10 cellular contexts compared by ENCODE assay signal in genomic region chr7:25940086-25940906, GRCh38.
DNase-seq lines count a peak whose midpoint lies in the region; ATAC-seq and TF ChIP-seq lines count a peak whose summit lies in the region.
"Had no signal": no experiment of that assay in that cellular context is flagged by ENCODE, and none has a peak within 500 bp of the region (broad histone marks: within the 10 kb centered on the region; RNA-seq: fewer than 3 reads in every experiment).

No MANE protein-coding gene starts in this region.

- H3K27me3 ChIP-seq in esophagus squamous epithelium = peaks cover 0 to 28% (median 0%) of the 10 kb centered on the region in 4 donors

- intact Hi-C loops in esophagus squamous epithelium (cut with DNase I) = no loop called here

- H3K4me3 ChIP-seq in HEK293 (ENCODE audit: low read depth, low read length) = no peak overlapping the region
- H3K4me3 ChIP-seq in esophagus squamous epithelium = peak overlapping the region; percentile 12 to 27 (median 20)

- ATAC-seq in GM18867 (IDR thresholded peaks at IDR 0.05; ENCODE audit: unreplicated experiment) (peak; percentile 30), GM21529 (IDR thresholded peaks at IDR 0.05; ENCODE audit: unreplicated experiment) (no peak)

- TF ChIP-seq CTCF in HEK293 (tag by site-specific recombination; IDR thresholded peaks at IDR 0.05) (no peak), esophagus squamous epithelium (IDR thresholded peaks at IDR 0.05) (no peak)

- DNase-seq in NOMO-1 treated with dmso at 0.1 percent for 144 hours (lab: John Stamatoyannopoulos, UW; ENCODE audit: unreplicated experiment) = peak; percentile 43
- no peak for DNase-seq in esophagus squamous epithelium (lab: John Stamatoyannopoulos, UW)
- DNase-seq in CD1c-positive myeloid dendritic cell (ENCODE audit: extremely low spot score) = no peak
- DNase-seq in EL = no peak
- no peak for DNase-seq in NCI-H1105 (lab: John Stamatoyannopoulos, UW)
- DNase-seq: NCI-H1930, T1000 had no signal

- no peak for TF ChIP-seq POLR2A in esophagus squamous epithelium (IDR thresholded peaks at IDR 0.05)

- H3K9me3 ChIP-seq in HEK293 (ENCODE audit: control insufficient read depth, insufficient read depth, low read depth, low read length) (no peaks in the 10 kb centered on the region), esophagus squamous epithelium (no peaks in the 10 kb centered on the region)

- no peaks in the 10 kb centered on the region for H3K36me3 ChIP-seq in HEK293 (ENCODE audit: control insufficient read depth in 2 of 2, insufficient read depth in 1 of 2, low read length in 2 of 2)
- H3K36me3 ChIP-seq in esophagus squamous epithelium = no peaks in the 10 kb centered on the region

- POLR2A ChIA-PET in HEK293 (lab: Yijun Ruan, JAX) = no interaction called here

- CTCF ChIA-PET in HEK293 (lab: Yijun Ruan, JAX) = interaction anchor here (0.6 to 1.6 kb wide), 6 partner anchors 9 to 424 kb away, joined by 3 to 6 read pairs (median 4); no protein-coding TSS in a partner anchor

- no peaks in the 10 kb centered on the region for H3K4me1 ChIP-seq in HEK293 (ENCODE audit: control insufficient read depth, insufficient read depth, low read length)
- H3K4me1 ChIP-seq in esophagus squamous epithelium = peaks cover 7 to 39% (median 9%) of the 10 kb centered on the region in 3 donors

- no peak overlapping the region for H3K27ac ChIP-seq in HEK293 (ENCODE audit: extremely low read depth, low read depth, low read length)
- H3K27ac ChIP-seq in esophagus squamous epithelium = peak overlapping the region; percentile 76 to 94 (median 88)

- WGBS in esophagus squamous epithelium, 2 donors = 18 to 26% methylated on average over 8 of the region's 8 CpGs

TF ChIP-seq in HEK293, 187 proteins besides CTCF, POLR2A, EP300 and RAD21 (continues in another document):
- 0 out of 2 replicates have a peak, but pooled peaks have one; percentile 34 for TF ChIP-seq ZNF501 (tag by site-specific recombination; IDR thresholded peaks at IDR 0.05)
- TF ChIP-seq ZNF2 (tag by site-specific recombination; IDR thresholded peaks at IDR 0.05) = no peak
- TF ChIP-seq ZNF174 (tag by site-specific recombination; IDR thresholded peaks at IDR 0.05) = no peak
- TF ChIP-seq, protein P1, sequence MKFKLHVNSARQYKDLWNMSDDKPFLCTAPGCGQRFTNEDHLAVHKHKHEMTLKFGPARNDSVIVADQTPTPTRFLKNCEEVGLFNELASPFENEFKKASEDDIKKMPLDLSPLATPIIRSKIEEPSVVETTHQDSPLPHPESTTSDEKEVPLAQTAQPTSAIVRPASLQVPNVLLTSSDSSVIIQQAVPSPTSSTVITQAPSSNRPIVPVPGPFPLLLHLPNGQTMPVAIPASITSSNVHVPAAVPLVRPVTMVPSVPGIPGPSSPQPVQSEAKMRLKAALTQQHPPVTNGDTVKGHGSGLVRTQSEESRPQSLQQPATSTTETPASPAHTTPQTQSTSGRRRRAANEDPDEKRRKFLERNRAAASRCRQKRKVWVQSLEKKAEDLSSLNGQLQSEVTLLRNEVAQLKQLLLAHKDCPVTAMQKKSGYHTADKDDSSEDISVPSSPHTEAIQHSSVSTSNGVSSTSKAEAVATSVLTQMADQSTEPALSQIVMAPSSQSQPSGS (tag by site-specific recombination; IDR thresholded peaks at IDR 0.05; ENCODE audit: low read depth) = no peak
- TF ChIP-seq PRDM4 (tag by site-specific recombination; IDR thresholded peaks at IDR 0.05) = no peak
- no peak for TF ChIP-seq ZNF621 (tag by site-specific recombination; IDR thresholded peaks at IDR 0.05)
- TF ChIP-seq SP3 (tag by site-specific recombination; IDR thresholded peaks at IDR 0.05) = no peak
- TF ChIP-seq, protein P2, sequence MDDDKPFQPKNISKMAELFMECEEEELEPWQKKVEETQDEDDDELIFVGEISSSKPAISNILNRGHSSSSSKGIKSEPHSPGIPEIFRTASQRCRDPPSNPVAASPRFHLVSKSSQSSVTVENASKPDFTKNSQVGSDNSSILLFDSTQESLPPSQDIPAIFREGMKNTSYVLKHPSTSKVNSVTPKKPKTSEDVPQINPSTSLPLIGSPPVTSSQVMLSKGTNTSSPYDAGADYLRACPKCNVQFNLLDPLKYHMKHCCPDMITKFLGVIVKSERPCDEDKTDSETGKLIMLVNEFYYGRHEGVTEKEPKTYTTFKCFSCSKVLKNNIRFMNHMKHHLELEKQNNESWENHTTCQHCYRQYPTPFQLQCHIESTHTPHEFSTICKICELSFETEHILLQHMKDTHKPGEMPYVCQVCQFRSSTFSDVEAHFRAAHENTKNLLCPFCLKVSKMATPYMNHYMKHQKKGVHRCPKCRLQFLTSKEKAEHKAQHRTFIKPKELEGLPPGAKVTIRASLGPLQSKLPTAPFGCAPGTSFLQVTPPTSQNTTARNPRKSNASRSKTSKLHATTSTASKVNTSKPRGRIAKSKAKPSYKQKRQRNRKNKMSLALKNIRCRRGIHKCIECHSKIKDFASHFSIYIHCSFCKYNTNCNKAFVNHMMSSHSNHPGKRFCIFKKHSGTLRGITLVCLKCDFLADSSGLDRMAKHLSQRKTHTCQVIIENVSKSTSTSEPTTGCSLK (tag by site-specific recombination; IDR thresholded peaks at IDR 0.05) = no peak
- no peak for TF ChIP-seq ZNF785 (tag by site-specific recombination; IDR thresholded peaks at IDR 0.05)
- no peak for TF ChIP-seq BCL11A (tag by site-specific recombination; IDR thresholded peaks at IDR 0.05; ENCODE audit: low read depth)
- TF ChIP-seq, protein P3, sequence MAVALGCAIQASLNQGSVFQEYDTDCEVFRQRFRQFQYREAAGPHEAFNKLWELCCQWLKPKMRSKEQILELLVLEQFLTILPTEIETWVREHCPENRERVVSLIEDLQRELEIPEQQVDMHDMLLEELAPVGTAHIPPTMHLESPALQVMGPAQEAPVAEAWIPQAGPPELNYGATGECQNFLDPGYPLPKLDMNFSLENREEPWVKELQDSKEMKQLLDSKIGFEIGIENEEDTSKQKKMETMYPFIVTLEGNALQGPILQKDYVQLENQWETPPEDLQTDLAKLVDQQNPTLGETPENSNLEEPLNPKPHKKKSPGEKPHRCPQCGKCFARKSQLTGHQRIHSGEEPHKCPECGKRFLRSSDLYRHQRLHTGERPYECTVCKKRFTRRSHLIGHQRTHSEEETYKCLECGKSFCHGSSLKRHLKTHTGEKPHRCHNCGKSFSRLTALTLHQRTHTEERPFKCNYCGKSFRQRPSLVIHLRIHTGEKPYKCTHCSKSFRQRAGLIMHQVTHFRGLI (tag by site-specific recombination; IDR thresholded peaks at IDR 0.05) = no peak
- TF ChIP-seq GLI4 (tag by site-specific recombination; IDR thresholded peaks at IDR 0.05) = no peak
- TF ChIP-seq RBAK (tag by site-specific recombination; IDR thresholded peaks at IDR 0.05) = no peak
- peak; percentile 83 for TF ChIP-seq ZNF558 (tag by site-specific recombination; IDR thresholded peaks at IDR 0.05)
- no peak for TF ChIP-seq ZNF266 (tag by site-specific recombination; IDR thresholded peaks at IDR 0.05; ENCODE audit: low read depth)
- TF ChIP-seq, protein P4, sequence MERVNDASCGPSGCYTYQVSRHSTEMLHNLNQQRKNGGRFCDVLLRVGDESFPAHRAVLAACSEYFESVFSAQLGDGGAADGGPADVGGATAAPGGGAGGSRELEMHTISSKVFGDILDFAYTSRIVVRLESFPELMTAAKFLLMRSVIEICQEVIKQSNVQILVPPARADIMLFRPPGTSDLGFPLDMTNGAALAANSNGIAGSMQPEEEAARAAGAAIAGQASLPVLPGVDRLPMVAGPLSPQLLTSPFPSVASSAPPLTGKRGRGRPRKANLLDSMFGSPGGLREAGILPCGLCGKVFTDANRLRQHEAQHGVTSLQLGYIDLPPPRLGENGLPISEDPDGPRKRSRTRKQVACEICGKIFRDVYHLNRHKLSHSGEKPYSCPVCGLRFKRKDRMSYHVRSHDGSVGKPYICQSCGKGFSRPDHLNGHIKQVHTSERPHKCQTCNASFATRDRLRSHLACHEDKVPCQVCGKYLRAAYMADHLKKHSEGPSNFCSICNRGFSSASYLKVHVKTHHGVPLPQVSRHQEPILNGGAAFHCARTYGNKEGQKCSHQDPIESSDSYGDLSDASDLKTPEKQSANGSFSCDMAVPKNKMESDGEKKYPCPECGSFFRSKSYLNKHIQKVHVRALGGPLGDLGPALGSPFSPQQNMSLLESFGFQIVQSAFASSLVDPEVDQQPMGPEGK (tag by site-specific recombination; IDR thresholded peaks at IDR 0.05) = no peak
- TF ChIP-seq ZNF239 (tag by site-specific recombination; IDR thresholded peaks at IDR 0.05) = no peak
- TF ChIP-seq ZNF404 (tag by site-specific recombination; IDR thresholded peaks at IDR 0.05) = no peak
- no peak for TF ChIP-seq ZNF10 (tag by site-specific recombination; IDR thresholded peaks at IDR 0.05)
- no peak for TF ChIP-seq ZNF514 (tag by site-specific recombination; IDR thresholded peaks at IDR 0.05)
